Comparison of ENCODE assay signal across 14 cellular contexts in genomic region chr7:135644729-135645128, GRCh38. TPM values are rescaled to one million over a fixed set of nuclear protein-coding genes. Genes with fewer than 3 reads are reported as not detected.
DNase-seq lines count a peak whose midpoint lies in the region; ATAC-seq, FAIRE-seq and TF ChIP-seq lines count a peak whose summit lies in the region.
"Had no signal": no experiment of that assay in that cellular context is flagged by ENCODE, and none has a peak within 500 bp of the region (broad histone marks: within the 10 kb centered on the region; RNA-seq: fewer than 3 reads in every experiment).

No MANE protein-coding gene starts in this region.

- WGBS in thyroid gland, 2 donors = 79 to 80% methylated on average over 3 of the region's 3 CpGs

- intact Hi-C loops in endothelial cell of umbilical vein (cut with micrococcal nuclease) (loop anchor here (1.0 to 5.0 kb wide), 3 partner anchors 23 to 363 kb away; partner anchors contain the start of gene CNOT4), thyroid gland (cut with DNase I) (loop anchor here (5.0 kb wide), 1 partner anchor 357 kb away; no protein-coding TSS in a partner anchor)

- H3K9ac ChIP-seq in endothelial cell of umbilical vein (replicated peaks; ENCODE audit: extremely low read depth, insufficient read depth, low read length) = no peak overlapping the region
- H3K9ac ChIP-seq: BLaER1 treated with 17β-estradiol and CSF1 and Interleukin-3, amounts not matched to agents 10 nM and 100 nM had no signal

- peaks cover 3% of the 10 kb centered on the region for H3K4me1 Mint-ChIP-seq in activated CD8-positive, alpha-beta memory T cell treated with anti-CD3 and anti-CD28 coated beads, Interleukin-2, amount 10 ng/mL, durations not matched to agents 7 days and 5 days
- H3K4me1 Mint-ChIP-seq in GM23338 = no peaks in the 10 kb centered on the region; the same call in 2 of the 3 replicates
- no peaks in the 10 kb centered on the region for H3K4me1 Mint-ChIP-seq in stimulated activated effector memory CD8-positive, alpha-beta T cell treated with anti-CD3 and anti-CD28 coated beads, Interleukin-12 subunit alpha, Interleukin-12 subunit beta, amount 100 ng/mL, for 72 hours
- H3K4me1 Mint-ChIP-seq: B cell had no signal

- peaks cover 46% of the 10 kb centered on the region for H3K36me3 Mint-ChIP-seq in activated CD8-positive, alpha-beta memory T cell treated with anti-CD3 and anti-CD28 coated beads, Interleukin-2, amount 10 ng/mL, durations not matched to agents 7 days and 5 days
- H3K36me3 Mint-ChIP-seq in GM23338 (ENCODE audit: low read depth) = peaks cover 91% of the 10 kb centered on the region
- peaks cover 91% of the 10 kb centered on the region for H3K36me3 Mint-ChIP-seq in stimulated activated effector memory CD8-positive, alpha-beta T cell treated with anti-CD3 and anti-CD28 coated beads, Interleukin-12 subunit alpha, Interleukin-12 subunit beta, amount 100 ng/mL, for 72 hours

- no peaks in the 10 kb centered on the region for H3K9me3 ChIP-seq in endothelial cell of umbilical vein (replicated peaks; ENCODE audit: control insufficient read depth, insufficient read depth, low read length)
- no peaks in the 10 kb centered on the region for H3K9me3 ChIP-seq in thyroid gland
- H3K9me3 ChIP-seq: BLaER1 treated with 17β-estradiol and CSF1 and Interleukin-3, amounts not matched to agents 10 nM and 100 nM had no signal

- ATAC-seq in activated CD8-positive, alpha-beta memory T cell treated with anti-CD3 and anti-CD28 coated beads, Interleukin-2, amount 10 ng/mL, durations not matched to agents 7 days and 5 days = no peak
- ATAC-seq in GM23338 (no peak), GM19023 (IDR thresholded peaks at IDR 0.05; ENCODE audit: unreplicated experiment) (no peak)
- ATAC-seq in stimulated activated effector memory CD8-positive, alpha-beta T cell treated with anti-CD3 and anti-CD28 coated beads, Interleukin-12 subunit alpha, Interleukin-12 subunit beta, amount 100 ng/mL, for 72 hours = no peak

- TF ChIP-seq POLR2A in endothelial cell of umbilical vein (IDR thresholded peaks at IDR 0.05; ENCODE audit: low read depth, low read length) = no peak
- TF ChIP-seq POLR2A in thyroid gland (IDR thresholded peaks at IDR 0.05) = no peak

- no peaks in the 10 kb centered on the region for H3K9me2 ChIP-seq in GM23338 (ENCODE audit: insufficient read depth)

- dilution Hi-C loops in endothelial cell of umbilical vein (cut with MboI; ENCODE audit: extremely low pct_ligation_motif_present, low sequenced_read_pairs) = no loop called here

- no peaks in the 10 kb centered on the region for H3K79me2 ChIP-seq in GM23338 (replicated peaks; ENCODE audit: insufficient read depth)
- H3K79me2 ChIP-seq in endothelial cell of umbilical vein (ENCODE audit: control insufficient read depth, insufficient read depth, low read length) = no peaks in the 10 kb centered on the region

- H3K4me2 ChIP-seq in GM23338 (no peak overlapping the region), endothelial cell of umbilical vein (ENCODE audit: insufficient read depth, low read length) (no peak overlapping the region)
- H3K4me2 ChIP-seq: BLaER1 treated with 17β-estradiol and CSF1 and Interleukin-3, amounts not matched to agents 10 nM and 100 nM had no signal

- no peak overlapping the region for H3K4me3 Mint-ChIP-seq in activated CD8-positive, alpha-beta memory T cell treated with anti-CD3 and anti-CD28 coated beads, Interleukin-2, amount 10 ng/mL, durations not matched to agents 7 days and 5 days
- no peak overlapping the region for H3K4me3 Mint-ChIP-seq in GM23338
- H3K4me3 Mint-ChIP-seq in stimulated activated effector memory CD8-positive, alpha-beta T cell treated with anti-CD3 and anti-CD28 coated beads, Interleukin-12 subunit alpha, Interleukin-12 subunit beta, amount 100 ng/mL, for 72 hours = no peak overlapping the region
- H3K4me3 Mint-ChIP-seq: B cell; CD8-positive, alpha-beta T cell had no signal

- POLR2A ChIA-PET in endothelial cell of umbilical vein (lab: Charles Lee) = no interaction called here

- DNase-seq in activated CD8-positive, alpha-beta memory T cell treated with anti-CD3 and anti-CD28 coated beads, Interleukin-2, amount 10 ng/mL, durations not matched to agents 7 days and 5 days = no peak
- DNase-seq in activated CD8-positive, alpha-beta memory T cell treated with anti-CD3 and anti-CD28 coated beads, Interleukin-2, amount 50 U/mL, for 48 hours = no peak
- DNase-seq in GM23338 (ENCODE audit: low spot score) = no peak
- no peak for DNase-seq in endothelial cell of umbilical vein (ENCODE audit: low read depth, low spot score)
- DNase-seq in thyroid gland = no peak
- DNase-seq in stimulated activated effector memory CD8-positive, alpha-beta T cell treated with anti-CD3 and anti-CD28 coated beads, Interleukin-12 subunit alpha, Interleukin-12 subunit beta, amount 100 ng/mL, for 72 hours (ENCODE audit: low spot score in 2 of 2) = no peak
- DNase-seq in H7 = no peak
- DNase-seq: 8988T, DMS 273 treated with DMSO at 0.1 percent for 48 hours had no signal

- H3K27ac ChIP-seq in GM23338 (ENCODE audit: low read depth) (peak overlapping the region; percentile 71), endothelial cell of umbilical vein (ENCODE audit: insufficient read depth, low read depth, low read length) (no peak overlapping the region), thyroid gland (peak overlapping the region; percentile 80 to 83 (median 81))
- H3K27ac ChIP-seq: BLaER1 treated with 17β-estradiol and CSF1 and Interleukin-3, amounts not matched to agents 10 nM and 100 nM had no signal

- no peaks in the 10 kb centered on the region for H3K9me1 ChIP-seq in endothelial cell of umbilical vein (replicated peaks; ENCODE audit: control insufficient read depth, extremely low read depth, insufficient read depth, low read length)

- TF ChIP-seq CTCF in GM23338 (conservative IDR thresholded peaks at IDR 0.05; ENCODE audit: low read depth in 2 of 2) (no peak), endothelial cell of umbilical vein (IDR thresholded peaks at IDR 0.05; ENCODE audit: extremely low read depth in 1 of 2, insufficient read depth in 1 of 2, low read depth in 1 of 2, low read length in 2 of 2) (no peak), thyroid gland (IDR thresholded peaks at IDR 0.05) (no peak)

- H3F3A ChIP-seq in GM23338 (replicated peaks; ENCODE audit: low read depth) = peaks cover 4% of the 10 kb centered on the region; the same call in 1 of the 2 replicates

- no peaks in the 10 kb centered on the region for H3K27me3 Mint-ChIP-seq in activated CD8-positive, alpha-beta memory T cell treated with anti-CD3 and anti-CD28 coated beads, Interleukin-2, amount 10 ng/mL, durations not matched to agents 7 days and 5 days
- no peaks in the 10 kb centered on the region for H3K27me3 Mint-ChIP-seq in GM23338 (ENCODE audit: insufficient read depth, low read depth, poor library complexity)
- H3K27me3 Mint-ChIP-seq: B cell had no signal

- H2AFZ ChIP-seq in GM23338 (no peak overlapping the region), endothelial cell of umbilical vein (ENCODE audit: low read depth, low read length) (no peak overlapping the region)

- no peaks in the 10 kb centered on the region for H3K9me3 Mint-ChIP-seq in activated CD8-positive, alpha-beta memory T cell treated with anti-CD3 and anti-CD28 coated beads, Interleukin-2, amount 10 ng/mL, durations not matched to agents 7 days and 5 days (ENCODE audit: low read depth)
- no peaks in the 10 kb centered on the region; the same call in 2 of the 3 replicates for H3K9me3 Mint-ChIP-seq in GM23338
- H3K9me3 Mint-ChIP-seq in stimulated activated effector memory CD8-positive, alpha-beta T cell treated with anti-CD3 and anti-CD28 coated beads, Interleukin-12 subunit alpha, Interleukin-12 subunit beta, amount 100 ng/mL, for 72 hours = no peaks in the 10 kb centered on the region
- H3K9me3 Mint-ChIP-seq: CD8-positive, alpha-beta T cell had no signal

- H3K27ac Mint-ChIP-seq in activated CD8-positive, alpha-beta memory T cell treated with anti-CD3 and anti-CD28 coated beads, Interleukin-2, amount 10 ng/mL, durations not matched to agents 7 days and 5 days = peak overlapping the region; percentile 12
- no peak overlapping the region for H3K27ac Mint-ChIP-seq in GM23338
- H3K27ac Mint-ChIP-seq in stimulated activated effector memory CD8-positive, alpha-beta T cell treated with anti-CD3 and anti-CD28 coated beads, Interleukin-12 subunit alpha, Interleukin-12 subunit beta, amount 100 ng/mL, for 72 hours = no peak overlapping the region
- H3K27ac Mint-ChIP-seq: B cell; CD8-positive, alpha-beta T cell had no signal

- no TSS peak for BruUV-seq in endothelial cell of umbilical vein (replicated peaks; lab: Mats Ljungman, UMichigan)

- H3K27me3 ChIP-seq in GM23338 (ENCODE audit: insufficient read depth) = no peaks in the 10 kb centered on the region
- no peaks in the 10 kb centered on the region for H3K27me3 ChIP-seq in endothelial cell of umbilical vein (ENCODE audit: control insufficient read depth in 2 of 2, insufficient read depth in 2 of 2, low read length in 2 of 2)
- no peaks in the 10 kb centered on the region for H3K27me3 ChIP-seq in thyroid gland
- no peaks in the 10 kb centered on the region for H3K27me3 ChIP-seq in H7 (ENCODE audit: control insufficient read depth, insufficient read depth, low read length)
- H3K27me3 ChIP-seq: BLaER1 treated with 17β-estradiol and CSF1 and Interleukin-3, amounts not matched to agents 10 nM and 100 nM had no signal

- FAIRE-seq in endothelial cell of umbilical vein (lab: Jason Lieb, UNC) = peak; percentile 8

- H3K4me1 ChIP-seq in GM23338 (ENCODE audit: insufficient read depth) = no peaks in the 10 kb centered on the region
- no peaks in the 10 kb centered on the region for H3K4me1 ChIP-seq in endothelial cell of umbilical vein (ENCODE audit: control insufficient read depth, extremely low read depth, insufficient read depth, low read length)
- H3K4me1 ChIP-seq in thyroid gland = peaks cover 8 to 11% of the 10 kb centered on the region in 2 donors

- CTCF ChIA-PET in activated CD8-positive, alpha-beta memory T cell treated with anti-CD3 and anti-CD28 coated beads, Interleukin-2, amount 10 ng/mL, durations not matched to agents 7 days and 5 days (lab: Charles Lee) = interaction anchor here (0.9 to 3.5 kb wide), 21 partner anchors 8 to 370 kb away, joined by 3 to 41 read pairs (median 4); partner anchors contain the start of gene STMP1
- CTCF ChIA-PET in endothelial cell of umbilical vein (lab: Charles Lee) = interaction anchor here (0.6 to 7.3 kb wide), 38 partner anchors 9 to 1982 kb away, joined by 3 to 173 read pairs (median 5); partner anchors contain the start of gene STMP1

- peaks cover 7% of the 10 kb centered on the region for H4K20me1 ChIP-seq in GM23338 (replicated peaks; ENCODE audit: insufficient read depth)
- no peaks in the 10 kb centered on the region for H4K20me1 ChIP-seq in endothelial cell of umbilical vein (replicated peaks; ENCODE audit: control insufficient read depth, extremely low read depth, insufficient read depth, low read length)

- no peak overlapping the region for H3K4me3 ChIP-seq in GM23338
- no peak overlapping the region for H3K4me3 ChIP-seq in endothelial cell of umbilical vein (replicated peaks in 1 of 3; ENCODE audit: insufficient read depth in 1 of 3, low read depth in 1 of 3, low read length in 3 of 3)
- H3K4me3 ChIP-seq in thyroid gland (replicated peaks in 1 of 3) = no peak overlapping the region
- H3K4me3 ChIP-seq in H7 (ENCODE audit: insufficient read depth, low read depth, low read length) = no peak overlapping the region
- H3K4me3 ChIP-seq: BLaER1 treated with 17β-estradiol and CSF1 and Interleukin-3, amounts not matched to agents 10 nM and 100 nM; GM12878 had no signal

- peaks cover 55% of the 10 kb centered on the region for H3K36me3 ChIP-seq in GM23338 (ENCODE audit: insufficient read depth)
- peaks cover 0 to 9% of the 10 kb centered on the region in 2 experiments for H3K36me3 ChIP-seq in endothelial cell of umbilical vein (ENCODE audit: control insufficient read depth in 2 of 2, extremely low read depth in 1 of 2, insufficient read depth in 2 of 2, low read length in 2 of 2)
- H3K36me3 ChIP-seq in thyroid gland = no peaks in the 10 kb centered on the region
- H3K36me3 ChIP-seq in H7 (replicated peaks; ENCODE audit: control insufficient read depth, insufficient read depth, low read length) = peaks cover 33% of the 10 kb centered on the region

RNA-seq across cellular contexts. Expression of gene STMP1, which starts 17.6 kb away (rescaled TPM):
- total RNA-seq in activated CD8-positive, alpha-beta memory T cell treated with anti-CD3 and anti-CD28 coated beads, Interleukin-2, amount 10 ng/mL, durations not matched to agents 7 days and 5 days = 10 to 100 TPM; 14.4 to 17.5 TPM
- total RNA-seq in GM23338 (2014; rRNA removed; shearing (Covaris generic)) = 23.0 and 25.1 TPM in 2 replicates
- polyA plus RNA-seq in GM23338 (2016; fragmentation: Nextera tagmentation; extraction: Ambion mirVana) (71.8 and 78.4 TPM in 2 replicates), endothelial cell of umbilical vein (13.5 and 17.1 TPM in 2 replicates)
- total RNA-seq in endothelial cell of umbilical vein (21.4 and 31.3 TPM in 2 replicates), thyroid gland (10 to 100 TPM; 28.2 to 42.2 (median 38.6) TPM)
- 18.3 and 20.0 TPM in 2 replicates for polyA plus RNA-seq in endothelial cell of umbilical vein (2011; cell fraction: cytosol; rRNA removed)
- 8.8 and 12.0 TPM in 2 replicates for polyA plus RNA-seq in endothelial cell of umbilical vein (2011; cell fraction: nucleus; rRNA removed)
- polyA plus RNA-seq in endothelial cell of umbilical vein (2012) = 22.9 and 30.7 TPM in 2 replicates
- 14.2 and 17.9 TPM in 2 replicates for polyA minus RNA-seq in endothelial cell of umbilical vein
- polyA minus RNA-seq in endothelial cell of umbilical vein (2011; cell fraction: cytosol; rRNA and poly(A)+ RNA removed) = 14.6 TPM
- polyA minus RNA-seq in endothelial cell of umbilical vein (2011; cell fraction: nucleus; rRNA and poly(A)+ RNA removed) = 13.0 and 16.7 TPM in 2 replicates
- total RNA-seq in H7 (2014; rRNA removed; shearing (Covaris generic)) = 11.8 and 14.4 TPM in 2 replicates
